ENCODE assay signal across 24 cellular contexts in genomic region chr1:26189751-26190275, GRCh38. TPM values are rescaled to one million over a fixed set of nuclear protein-coding genes. Genes with fewer than 3 reads are reported as not detected.
DNase-seq lines count a peak whose midpoint lies in the region; ATAC-seq and TF ChIP-seq lines count a peak whose summit lies in the region.
"Had no signal": no experiment of that assay in that cellular context is flagged by ENCODE, and none has a peak within 500 bp of the region (broad histone marks: within the 10 kb centered on the region; RNA-seq: fewer than 3 reads in every experiment).

No MANE protein-coding gene starts in this region.

- no peak overlapping the region for H2AFZ ChIP-seq in PC-3 (ENCODE audit: low read length)
- H2AFZ ChIP-seq: PC-9 had no signal

- H3F3A ChIP-seq in PC-3 (ENCODE audit: low read length, unreplicated experiment), result no peaks in the 10 kb centered on the region

- H3K9me2 ChIP-seq in PC-3 (replicated peaks; ENCODE audit: low read length), result no peaks in the 10 kb centered on the region

- no peak overlapping the region for H3K4me2 ChIP-seq in PC-3 (ENCODE audit: low read length)
- H3K4me2 ChIP-seq: PC-9 had no signal

- peak overlapping the region; percentile 45 for H3K27ac Mint-ChIP-seq in mesothelial cell of epicardium
- H3K27ac Mint-ChIP-seq: activated CD8-positive, alpha-beta T cell treated with anti-CD3 and anti-CD28 coated beads for 36 hours; HFFc6 had no signal

- no peaks in the 10 kb centered on the region for H3K9me3 ChIP-seq in PC-3 (ENCODE audit: low read length)
- H3K9me3 ChIP-seq: right atrium auricular region, tibial artery had no signal

- H3K36me3 Mint-ChIP-seq in mesothelial cell of epicardium, result peaks cover 10% of the 10 kb centered on the region

- H3K4me3 ChIP-seq in H7 (ENCODE audit: insufficient read depth, low read depth, low read length) (no peak overlapping the region), PC-3 (ENCODE audit: low read length) (no peak overlapping the region)
- H3K4me3 ChIP-seq: PC-9, right atrium auricular region, tibial artery had no signal

- no peaks in the 10 kb centered on the region for H3K79me2 ChIP-seq in PC-3 (ENCODE audit: low read length)

- TF ChIP-seq CTCF in PC-3 (conservative IDR thresholded peaks at IDR 0.05; ENCODE audit: low read depth, low read length), result 0 out of 2 replicates have a peak, but pooled peaks have one; percentile 15
- no peak for TF ChIP-seq CTCF in mesothelial cell of epicardium (IDR thresholded peaks at IDR 0.05; ENCODE audit: unreplicated experiment)

- H3K36me3 ChIP-seq in H7 (replicated peaks; ENCODE audit: control insufficient read depth, insufficient read depth, low read length) (peaks cover 1% of the 10 kb centered on the region), PC-3 (ENCODE audit: low read depth, low read length) (peaks cover 7% of the 10 kb centered on the region; the same call in 1 of the 2 replicates)
- H3K36me3 ChIP-seq: brain microvascular endothelial cell, right atrium auricular region had no signal

- H3K27me3 ChIP-seq in H7 (ENCODE audit: control insufficient read depth, insufficient read depth, low read length) (no peaks in the 10 kb centered on the region; the same call in 1 of the 2 replicates), PC-3 (ENCODE audit: low read length) (no peaks in the 10 kb centered on the region)
- H3K27me3 ChIP-seq: brain microvascular endothelial cell, right atrium auricular region, tibial artery had no signal

- H3K4me3 Mint-ChIP-seq in mesothelial cell of epicardium, result no peak overlapping the region
- H3K4me3 Mint-ChIP-seq: activated CD8-positive, alpha-beta T cell treated with anti-CD3 and anti-CD28 coated beads for 36 hours; CD4-positive, CD25-positive, alpha-beta regulatory T cell; effector memory CD8-positive, alpha-beta T cell; HFFc6; stimulated activated naive CD8-positive, alpha-beta T cell treated with anti-CD3 and anti-CD28 coated beads, Interleukin-15, amount 100 ng/mL, for 72 hours had no signal

- DNase-seq in H7 (peak; percentile 65), PC-3 (no peak), mesothelial cell of epicardium (ENCODE audit: low spot score in 2 of 2, unreplicated experiment in 2 of 2) (no peak), GM03348 (ENCODE audit: low spot score) (no peak)
- DNase-seq in activated CD4-positive, alpha-beta T cell treated with anti-CD3 and anti-CD28 coated beads, Interleukin-2, amount 50 U/mL, for 48 hours, result no peak
- DNase-seq: activated CD8-positive, alpha-beta T cell treated with anti-CD3 and anti-CD28 coated beads for 36 hours; activated gamma-delta T cell; activated T-cell treated with anti-CD3 and anti-CD28 coated beads for 4 hours; brain microvascular endothelial cell; effector memory CD8-positive, alpha-beta T cell; HFFc6; NCI-H1105; NCI-H2029; PC-9; SHP77 treated with DMSO at 0.1 percent for 48 hours; stimulated activated CD4-positive, alpha-beta T cell treated with anti-CD3 and anti-CD28 coated beads, Interleukin-4, amount 100 ng/mL, for 24 hours; stimulated activated naive CD8-positive, alpha-beta T cell treated with anti-CD3 and anti-CD28 coated beads, Interleukin-15, amount 100 ng/mL, for 72 hours; tibial artery had no signal

- no peaks in the 10 kb centered on the region for H3K4me1 ChIP-seq in PC-3 (ENCODE audit: insufficient read depth, low read length)
- H3K4me1 ChIP-seq: right atrium auricular region, tibial artery had no signal

- POLR2A ChIA-PET in PC-3 (lab: Charles Lee; ENCODE audit: unreplicated experiment), result no interaction called here

- no peaks in the 10 kb centered on the region for H3K27me3 Mint-ChIP-seq in mesothelial cell of epicardium (ENCODE audit: low read depth)
- H3K27me3 Mint-ChIP-seq: activated CD8-positive, alpha-beta T cell treated with anti-CD3 and anti-CD28 coated beads for 36 hours; stimulated activated naive CD8-positive, alpha-beta T cell treated with anti-CD3 and anti-CD28 coated beads, Interleukin-15, amount 100 ng/mL, for 72 hours had no signal

- no peak overlapping the region for H3K27ac ChIP-seq in PC-3 (ENCODE audit: low read length)
- H3K27ac ChIP-seq: brain microvascular endothelial cell, PC-9, right atrium auricular region, tibial artery had no signal

- no peak overlapping the region for H3K9ac ChIP-seq in PC-3 (ENCODE audit: low read length)

- ATAC-seq in PC-3, result no peak
- no peak for ATAC-seq in HG03439 (IDR thresholded peaks at IDR 0.05; ENCODE audit: unreplicated experiment)
- ATAC-seq: activated CD4-positive, CD25-positive, alpha-beta regulatory T cell treated with anti-CD3 and anti-CD28 coated beads, Interleukin-2, amount 50 U/mL, for 24 hours; activated CD8-positive, alpha-beta T cell treated with anti-CD3 and anti-CD28 coated beads for 36 hours; stimulated activated naive CD8-positive, alpha-beta T cell treated with anti-CD3 and anti-CD28 coated beads, Interleukin-15, amount 100 ng/mL, for 72 hours had no signal

- H4K20me1 ChIP-seq in PC-3 (ENCODE audit: low read length), result no peaks in the 10 kb centered on the region

- no peaks in the 10 kb centered on the region for H3K9me3 Mint-ChIP-seq in mesothelial cell of epicardium
- H3K9me3 Mint-ChIP-seq: activated CD8-positive, alpha-beta T cell treated with anti-CD3 and anti-CD28 coated beads for 36 hours; effector memory CD8-positive, alpha-beta T cell; HFFc6; stimulated activated naive CD8-positive, alpha-beta T cell treated with anti-CD3 and anti-CD28 coated beads, Interleukin-15, amount 100 ng/mL, for 72 hours had no signal

- CTCF ChIA-PET in PC-3 (lab: Charles Lee), result interaction anchor here (0.6 to 1.0 kb wide), 3 partner anchors 44 to 1550 kb away, joined by 3 to 7 read pairs (median 4); partner anchors contain the start of gene CEP85

- intact Hi-C loops in PC-3 (cut with micrococcal nuclease), result no loop called here

- BruUV-seq in PC-3 (replicated peaks; lab: Mats Ljungman, UMichigan), result no TSS peak

- peaks cover 13% of the 10 kb centered on the region for H3K4me1 Mint-ChIP-seq in mesothelial cell of epicardium

RNA-seq across cellular contexts. Expression of gene CATSPER4, which starts 0.6 kb away (rescaled TPM):
- 0.10 and 0.33 TPM in 2 replicates for total RNA-seq in H7 (2014; rRNA removed; shearing (Covaris generic))
- total RNA-seq in PC-3 (2014; rRNA removed) (not detected in 2 replicates), mesothelial cell of epicardium (0.27 to 0.38 TPM (median 0.29 TPM) in 3 replicates)
- total RNA-seq: activated CD8-positive, alpha-beta T cell treated with anti-CD3 and anti-CD28 coated beads for 36 hours; CD4-positive, CD25-positive, alpha-beta regulatory T cell; fibroblast of lung; HFFc6; omental fat pad; right atrium auricular region had no signal

RNA-seq across cellular contexts. Expression of gene CNKSR1, which starts 12.5 kb away (rescaled TPM):
- total RNA-seq in H7 (2014; rRNA removed; shearing (Covaris generic)), result 21.7 and 23.1 TPM in 2 replicates
- total RNA-seq in PC-3 (2014; rRNA removed) (32.1 and 34.5 TPM in 2 replicates), mesothelial cell of epicardium (50.2 to 53.9 TPM (median 52.2 TPM) in 3 replicates)
- total RNA-seq: fibroblast of lung had no signal

RNA-seq across cellular contexts. Expression of gene ZNF593OS, which starts 18.2 kb away (rescaled TPM):
- 0.22 TPM in 1 of 2 replicates, not detected in the other for total RNA-seq in H7 (2014; rRNA removed; shearing (Covaris generic))
- total RNA-seq in PC-3 (2014; rRNA removed) (not detected in 2 replicates), mesothelial cell of epicardium (not detected in 3 replicates)
- total RNA-seq: activated CD8-positive, alpha-beta T cell treated with anti-CD3 and anti-CD28 coated beads for 36 hours; CD4-positive, CD25-positive, alpha-beta regulatory T cell; fibroblast of lung; HFFc6; omental fat pad; PC-9; right atrium auricular region had no signal

RNA-seq across cellular contexts. Expression of gene ZNF593, which starts 20.1 kb away (rescaled TPM):
- 32.8 and 59.0 TPM in 2 replicates for total RNA-seq in H7 (2014; rRNA removed; shearing (Covaris generic))
- total RNA-seq in PC-3 (2014; rRNA removed), result 155 and 165 TPM in 2 replicates
- total RNA-seq in mesothelial cell of epicardium, result 27.1 to 28.7 TPM (median 28.6 TPM) in 3 replicates

RNA-seq across cellular contexts. Expression of gene C1orf232, which starts 21.1 kb away (rescaled TPM):
- not detected in 2 replicates for total RNA-seq in H7 (2014; rRNA removed; shearing (Covaris generic))
- total RNA-seq in PC-3 (2014; rRNA removed) (not detected in 2 replicates), mesothelial cell of epicardium (not detected in 3 replicates)
- total RNA-seq: activated CD8-positive, alpha-beta T cell treated with anti-CD3 and anti-CD28 coated beads for 36 hours; CD4-positive, CD25-positive, alpha-beta regulatory T cell; fibroblast of lung; HFFc6; omental fat pad; PC-9; right atrium auricular region had no signal
